1 cellular context compared by ENCODE assay signal in genomic region chr6:89829591-89830384, GRCh38.
A peak's percentile ranks its signal among the peaks of the same experiment; 100 is the strongest.
TF ChIP-seq lines count a peak whose summit lies in the region.

Gene CASP8AP2, plus strand, starts transcription at chr6:89829880.

TF ChIP-seq in HepG2, 621 proteins besides CTCF, POLR2A, EP300 and RAD21 (continued from another document and continues in another):
- TF ChIP-seq ZFYVE20 (CRISPR knock-in tag; IDR thresholded peaks at IDR 0.05; ENCODE audit: borderline replicate concordance, low read depth) (no peak), E2F1 (CRISPR knock-in tag; IDR thresholded peaks at IDR 0.05) (peak; percentile 99), ZNF296 (CRISPR knock-in tag; conservative IDR thresholded peaks at IDR 0.05) (no peak), ZNF12 (CRISPR knock-in tag; IDR thresholded peaks at IDR 0.05) (no peak), DPF2 (CRISPR knock-in tag; IDR thresholded peaks at IDR 0.05; ENCODE audit: borderline replicate concordance, low read depth) (no peak), TGIF2 (CRISPR knock-in tag; IDR thresholded peaks at IDR 0.05) (no peak), HOMEZ (CRISPR knock-in tag; IDR thresholded peaks at IDR 0.05; ENCODE audit: low read depth) (no peak), PREB (CRISPR knock-in tag; IDR thresholded peaks at IDR 0.05) (no peak), TAF1 (CRISPR knock-in tag; IDR thresholded peaks at IDR 0.05) (peak; percentile 62; the same call in 1 of the 2 replicates), DZIP1 (CRISPR knock-in tag; IDR thresholded peaks at IDR 0.05) (no peak), BORCS8-MEF2B (CRISPR knock-in tag; IDR thresholded peaks at IDR 0.05) (peak; percentile 60; the same call in 1 of the 2 replicates), POLR2AphosphoS5 (IDR thresholded peaks at IDR 0.05; ENCODE audit: low read depth, low read length) (peak; percentile 76), REL (CRISPR knock-in tag; conservative IDR thresholded peaks at IDR 0.05) (no peak), BCL6 (CRISPR knock-in tag; IDR thresholded peaks at IDR 0.05) (no peak), CREB1 (IDR thresholded peaks at IDR 0.05) (peak; percentile 70), CREB1 (CRISPR knock-in tag; IDR thresholded peaks at IDR 0.05) (peak; percentile 86), PCBP1 (IDR thresholded peaks at IDR 0.05; ENCODE audit: borderline replicate concordance, low read depth, low read length) (no peak), ZBTB42 (CRISPR knock-in tag; IDR thresholded peaks at IDR 0.05) (0 out of 2 replicates have a peak, but pooled peaks have one; percentile 28), ZNF207 (IDR thresholded peaks at IDR 0.05; ENCODE audit: borderline replicate concordance) (no peak), HOXD1 (CRISPR knock-in tag; IDR thresholded peaks at IDR 0.05) (no peak), IRF9 (CRISPR knock-in tag; IDR thresholded peaks at IDR 0.05; ENCODE audit: borderline replicate concordance) (peak; percentile 64; the same call in 1 of the 2 replicates), MYPOP (CRISPR knock-in tag; IDR thresholded peaks at IDR 0.05) (peak; percentile 80; the same call in 1 of the 2 replicates), ATF7 (IDR thresholded peaks at IDR 0.05) (no peak), ATF7 (CRISPR knock-in tag; IDR thresholded peaks at IDR 0.05) (no peak), MTA1 (CRISPR knock-in tag; IDR thresholded peaks at IDR 0.05; ENCODE audit: borderline replicate concordance) (peak; percentile 32; the same call in 1 of the 2 replicates), SMAD3 (CRISPR knock-in tag; IDR thresholded peaks at IDR 0.05) (no peak), ZNF598 (CRISPR knock-in tag; IDR thresholded peaks at IDR 0.05; ENCODE audit: borderline replicate concordance) (no peak), NONO (IDR thresholded peaks at IDR 0.05) (no peak), NONO (CRISPR knock-in tag; conservative IDR thresholded peaks at IDR 0.05) (peak; percentile 65), ZNF367 (CRISPR knock-in tag; IDR thresholded peaks at IDR 0.05; ENCODE audit: borderline replicate concordance) (no peak), NRL (CRISPR knock-in tag; IDR thresholded peaks at IDR 0.05; ENCODE audit: borderline replicate concordance) (peak; percentile 79), SRF (IDR thresholded peaks at IDR 0.05; ENCODE audit: low read depth, low read length) (peak; percentile 49; the same call in 1 of the 2 replicates), ZNF839 (CRISPR knock-in tag; IDR thresholded peaks at IDR 0.05; ENCODE audit: borderline replicate concordance) (peak; percentile 75; the same call in 1 of the 2 replicates), ZBTB26 (CRISPR knock-in tag; IDR thresholded peaks at IDR 0.05; ENCODE audit: borderline replicate concordance) (no peak), ELF4 (CRISPR knock-in tag; IDR thresholded peaks at IDR 0.05; ENCODE audit: borderline replicate concordance) (no peak), GATAD1 (CRISPR knock-in tag; IDR thresholded peaks at IDR 0.05) (peak; percentile 61; the same call in 1 of the 2 replicates), THAP8 (CRISPR knock-in tag; IDR thresholded peaks at IDR 0.05; ENCODE audit: borderline replicate concordance) (no peak), SPEN (CRISPR knock-in tag; IDR thresholded peaks at IDR 0.05; ENCODE audit: low read depth) (peak; percentile 61; the same call in 1 of the 2 replicates), HDAC1 (CRISPR knock-in tag; IDR thresholded peaks at IDR 0.05) (peak; percentile 79; the same call in 1 of the 2 replicates), SP5 (CRISPR knock-in tag; IDR thresholded peaks at IDR 0.05; ENCODE audit: borderline replicate concordance, low read depth) (no peak), PAF1 (CRISPR knock-in tag; IDR thresholded peaks at IDR 0.05) (no peak), SALL1 (CRISPR knock-in tag; IDR thresholded peaks at IDR 0.05) (peak; percentile 66), PITX1 (CRISPR knock-in tag; IDR thresholded peaks at IDR 0.05) (0 out of 2 replicates have a peak, but pooled peaks have one; percentile 42), ZNF850 (CRISPR knock-in tag; conservative IDR thresholded peaks at IDR 0.05) (no peak), AGO2 (optimal IDR thresholded peaks at IDR 0.05; ENCODE audit: low read depth, low read length) (peak; percentile 49)
- TF ChIP-seq, protein P1, sequence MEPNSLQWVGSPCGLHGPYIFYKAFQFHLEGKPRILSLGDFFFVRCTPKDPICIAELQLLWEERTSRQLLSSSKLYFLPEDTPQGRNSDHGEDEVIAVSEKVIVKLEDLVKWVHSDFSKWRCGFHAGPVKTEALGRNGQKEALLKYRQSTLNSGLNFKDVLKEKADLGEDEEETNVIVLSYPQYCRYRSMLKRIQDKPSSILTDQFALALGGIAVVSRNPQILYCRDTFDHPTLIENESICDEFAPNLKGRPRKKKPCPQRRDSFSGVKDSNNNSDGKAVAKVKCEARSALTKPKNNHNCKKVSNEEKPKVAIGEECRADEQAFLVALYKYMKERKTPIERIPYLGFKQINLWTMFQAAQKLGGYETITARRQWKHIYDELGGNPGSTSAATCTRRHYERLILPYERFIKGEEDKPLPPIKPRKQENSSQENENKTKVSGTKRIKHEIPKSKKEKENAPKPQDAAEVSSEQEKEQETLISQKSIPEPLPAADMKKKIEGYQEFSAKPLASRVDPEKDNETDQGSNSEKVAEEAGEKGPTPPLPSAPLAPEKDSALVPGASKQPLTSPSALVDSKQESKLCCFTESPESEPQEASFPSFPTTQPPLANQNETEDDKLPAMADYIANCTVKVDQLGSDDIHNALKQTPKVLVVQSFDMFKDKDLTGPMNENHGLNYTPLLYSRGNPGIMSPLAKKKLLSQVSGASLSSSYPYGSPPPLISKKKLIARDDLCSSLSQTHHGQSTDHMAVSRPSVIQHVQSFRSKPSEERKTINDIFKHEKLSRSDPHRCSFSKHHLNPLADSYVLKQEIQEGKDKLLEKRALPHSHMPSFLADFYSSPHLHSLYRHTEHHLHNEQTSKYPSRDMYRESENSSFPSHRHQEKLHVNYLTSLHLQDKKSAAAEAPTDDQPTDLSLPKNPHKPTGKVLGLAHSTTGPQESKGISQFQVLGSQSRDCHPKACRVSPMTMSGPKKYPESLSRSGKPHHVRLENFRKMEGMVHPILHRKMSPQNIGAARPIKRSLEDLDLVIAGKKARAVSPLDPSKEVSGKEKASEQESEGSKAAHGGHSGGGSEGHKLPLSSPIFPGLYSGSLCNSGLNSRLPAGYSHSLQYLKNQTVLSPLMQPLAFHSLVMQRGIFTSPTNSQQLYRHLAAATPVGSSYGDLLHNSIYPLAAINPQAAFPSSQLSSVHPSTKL (CRISPR knock-in tag; IDR thresholded peaks at IDR 0.05) = peak; percentile 11; the same call in 1 of the 2 replicates
- TF ChIP-seq, protein P2, sequence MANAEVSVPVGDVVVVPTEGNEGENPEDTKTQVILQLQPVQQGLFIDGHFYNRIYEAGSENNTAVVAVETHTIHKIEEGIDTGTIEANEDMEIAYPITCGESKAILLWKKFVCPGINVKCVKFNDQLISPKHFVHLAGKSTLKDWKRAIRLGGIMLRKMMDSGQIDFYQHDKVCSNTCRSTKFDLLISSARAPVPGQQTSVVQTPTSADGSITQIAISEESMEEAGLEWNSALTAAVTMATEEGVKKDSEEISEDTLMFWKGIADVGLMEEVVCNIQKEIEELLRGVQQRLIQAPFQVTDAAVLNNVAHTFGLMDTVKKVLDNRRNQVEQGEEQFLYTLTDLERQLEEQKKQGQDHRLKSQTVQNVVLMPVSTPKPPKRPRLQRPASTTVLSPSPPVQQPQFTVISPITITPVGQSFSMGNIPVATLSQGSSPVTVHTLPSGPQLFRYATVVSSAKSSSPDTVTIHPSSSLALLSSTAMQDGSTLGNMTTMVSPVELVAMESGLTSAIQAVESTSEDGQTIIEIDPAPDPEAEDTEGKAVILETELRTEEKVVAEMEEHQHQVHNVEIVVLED (CRISPR knock-in tag; IDR thresholded peaks at IDR 0.05; ENCODE audit: borderline replicate concordance) = peak; percentile 98
- TF ChIP-seq, protein P3, sequence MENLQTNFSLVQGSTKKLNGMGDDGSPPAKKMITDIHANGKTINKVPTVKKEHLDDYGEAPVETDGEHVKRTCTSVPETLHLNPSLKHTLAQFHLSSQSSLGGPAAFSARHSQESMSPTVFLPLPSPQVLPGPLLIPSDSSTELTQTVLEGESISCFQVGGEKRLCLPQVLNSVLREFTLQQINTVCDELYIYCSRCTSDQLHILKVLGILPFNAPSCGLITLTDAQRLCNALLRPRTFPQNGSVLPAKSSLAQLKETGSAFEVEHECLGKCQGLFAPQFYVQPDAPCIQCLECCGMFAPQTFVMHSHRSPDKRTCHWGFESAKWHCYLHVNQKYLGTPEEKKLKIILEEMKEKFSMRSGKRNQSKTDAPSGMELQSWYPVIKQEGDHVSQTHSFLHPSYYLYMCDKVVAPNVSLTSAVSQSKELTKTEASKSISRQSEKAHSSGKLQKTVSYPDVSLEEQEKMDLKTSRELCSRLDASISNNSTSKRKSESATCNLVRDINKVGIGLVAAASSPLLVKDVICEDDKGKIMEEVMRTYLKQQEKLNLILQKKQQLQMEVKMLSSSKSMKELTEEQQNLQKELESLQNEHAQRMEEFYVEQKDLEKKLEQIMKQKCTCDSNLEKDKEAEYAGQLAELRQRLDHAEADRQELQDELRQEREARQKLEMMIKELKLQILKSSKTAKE (CRISPR knock-in tag; IDR thresholded peaks at IDR 0.05; ENCODE audit: borderline replicate concordance) = no peak
